In the genomic region with DNA sequence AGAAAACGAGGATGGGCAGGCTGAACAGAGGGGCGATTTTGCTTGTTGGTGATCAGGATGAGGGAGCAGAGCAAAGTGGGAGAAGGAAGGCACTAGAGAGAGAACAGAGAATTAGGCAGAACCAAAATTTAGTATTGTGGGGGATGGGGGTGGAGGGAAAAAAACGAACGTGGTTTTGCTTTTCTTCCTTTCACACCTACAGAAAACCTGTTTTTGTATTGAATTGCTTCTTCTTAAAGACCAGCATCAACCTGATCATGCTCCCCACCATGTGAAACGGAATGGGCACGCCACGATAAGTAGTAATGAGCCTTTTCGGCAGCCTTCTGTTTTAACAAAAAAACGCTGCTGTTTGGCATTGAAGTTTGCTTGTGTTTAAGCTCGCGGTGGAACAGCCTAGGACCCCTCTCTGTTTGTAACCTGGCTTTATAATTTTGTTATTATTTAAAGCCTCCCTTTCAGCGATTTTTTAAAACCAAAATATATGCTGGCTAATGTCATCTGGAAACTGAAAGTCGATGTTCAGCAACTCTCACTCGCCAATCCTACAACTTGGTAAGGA, we compare ENCODE assay signal across 8 cellular contexts. TPM values are rescaled to one million over a fixed set of nuclear protein-coding genes. Genes with fewer than 3 reads are reported as not detected.
A peak's percentile ranks its signal among the peaks of the same experiment; 100 is the strongest.
DNase-seq lines count a peak whose midpoint lies in the region; ATAC-seq and TF ChIP-seq lines count a peak whose summit lies in the region.

No MANE protein-coding gene starts in this region.

- H3K4me3 ChIP-seq in HUES48 (ENCODE audit: low read depth, low read length) (no peak overlapping the region), gastrocnemius medialis (peak overlapping the region; percentile 24 to 50 (median 32))

- no peaks in the 10 kb centered on the region for H3K36me3 Mint-ChIP-seq in chondrocyte (ENCODE audit: low read depth)

- peak overlapping the region; percentile 28 for H3K4me3 Mint-ChIP-seq in chondrocyte (ENCODE audit: unreplicated experiment)

- ATAC-seq in gastrocnemius medialis (no peak), HG02884 (IDR thresholded peaks at IDR 0.05; ENCODE audit: unreplicated experiment) (no peak)

- no peaks in the 10 kb centered on the region for H3K27me3 Mint-ChIP-seq in chondrocyte (ENCODE audit: low read depth)

- H3K27ac ChIP-seq in HUES48 (ENCODE audit: low read depth, low read length): peak overlapping the region; percentile 96
- H3K27ac ChIP-seq in gastrocnemius medialis: peak overlapping the region in 3 of 4 donors; percentile 39 to 70 (median 64)

- intact Hi-C loops in gastrocnemius medialis (cut with DNase I; ENCODE audit: low total_unique reads): no loop called here

- DNase-seq in DMS53 (lab: John Stamatoyannopoulos, UW) (peak; percentile 52), DMS53 treated with DMSO at 0.1 percent for 48 hours (lab: John Stamatoyannopoulos, UW; ENCODE audit: unreplicated experiment) (no peak), chondrocyte (ENCODE audit: low spot score) (no peak), gastrocnemius medialis (no peak), NCI-H526 (lab: John Stamatoyannopoulos, UW) (no peak), iPS-NIHi7 (ENCODE audit: extremely low spot score) (no peak)

- no peaks in the 10 kb centered on the region for H3K9me3 Mint-ChIP-seq in chondrocyte (ENCODE audit: low read depth)

- H3K4me1 Mint-ChIP-seq in chondrocyte (ENCODE audit: low read depth): peaks cover 58% of the 10 kb centered on the region

- H3K27ac Mint-ChIP-seq in chondrocyte (ENCODE audit: unreplicated experiment): peak overlapping the region; percentile 96

- no peaks in the 10 kb centered on the region for H3K27me3 ChIP-seq in HUES48 (ENCODE audit: control insufficient read depth, insufficient read depth, low read length)
- no peaks in the 10 kb centered on the region for H3K27me3 ChIP-seq in gastrocnemius medialis

- no peak overlapping the region for H3K9ac ChIP-seq in HUES48 (ENCODE audit: low read depth, low read length)

- H3K9me3 ChIP-seq in HUES48 (ENCODE audit: control insufficient read depth, insufficient read depth, low read length) (no peaks in the 10 kb centered on the region), gastrocnemius medialis (no peaks in the 10 kb centered on the region)

- no peak for TF ChIP-seq POLR2A in gastrocnemius medialis (IDR thresholded peaks at IDR 0.05)

- H3K4me1 ChIP-seq in HUES48 (ENCODE audit: control insufficient read depth, insufficient read depth, low read length) (peaks cover 18% of the 10 kb centered on the region; the same call in 1 of the 2 replicates), gastrocnemius medialis (peaks cover 12 to 23% of the 10 kb centered on the region in 2 donors)

- TF ChIP-seq CTCF in chondrocyte (IDR thresholded peaks at IDR 0.05): no peak
- TF ChIP-seq CTCF in gastrocnemius medialis (IDR thresholded peaks at IDR 0.05 in 4 of 5, conservative IDR thresholded peaks at IDR 0.05 in 1 of 5): no peak

- in situ Hi-C loops in gastrocnemius medialis (cut with MboI; ENCODE audit: low sequenced_read_pairs in 4 of 4): no loop called here

- no peaks in the 10 kb centered on the region for H3K36me3 ChIP-seq in HUES48 (ENCODE audit: control insufficient read depth, insufficient read depth, low read length)
- no peaks in the 10 kb centered on the region for H3K36me3 ChIP-seq in gastrocnemius medialis

RNA-seq across cellular contexts. Expression of a gene that starts 36.8 kb away (rescaled TPM):
- 16.8 to 19.5 TPM (median 18.5 TPM) in 3 replicates for total RNA-seq in chondrocyte
- 10 to 100 TPM in 1 of 4 donors, 1 to 10 TPM in 3; 7.1 to 11.5 (median 8.4) TPM for total RNA-seq in gastrocnemius medialis
